7 cellular contexts compared by ENCODE assay signal in the genomic region with DNA sequence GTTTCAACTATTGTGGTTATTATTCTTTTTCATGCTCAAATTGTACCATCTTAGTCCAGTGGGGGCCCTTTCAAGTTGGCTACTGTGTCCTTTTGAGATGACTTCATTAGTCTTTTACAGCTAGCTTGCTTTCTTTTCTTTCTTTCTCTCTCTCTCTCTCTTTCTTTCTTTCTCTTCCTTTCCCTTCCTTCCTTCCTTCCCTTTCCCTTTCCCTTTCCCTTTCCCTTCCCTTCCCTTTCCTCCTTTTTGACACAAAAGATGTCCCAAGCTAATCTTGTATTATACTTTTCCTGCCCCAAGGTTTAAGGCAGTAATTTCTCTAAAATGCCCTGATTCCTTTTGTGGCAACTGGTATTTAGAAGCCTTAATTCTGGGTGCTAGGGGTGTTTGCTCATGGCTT.
"Had no signal": no experiment of that assay in that cellular context is flagged by ENCODE, and none has a peak within 500 bp of the region (broad histone marks: within the 10 kb centered on the region; RNA-seq: fewer than 3 reads in every experiment).

No MANE protein-coding gene starts in this region.

- FAIRE-seq: GM12878, GM12891, GM12892, GM18507, GM19239 had no signal

- H3K4me3 ChIP-seq: GM12878 had no signal

- DNase-seq: GDM1, GF-D8 had no signal

- ATAC-seq: GM12878 had no signal
